24 cellular contexts compared by ENCODE assay signal in the genomic region with DNA sequence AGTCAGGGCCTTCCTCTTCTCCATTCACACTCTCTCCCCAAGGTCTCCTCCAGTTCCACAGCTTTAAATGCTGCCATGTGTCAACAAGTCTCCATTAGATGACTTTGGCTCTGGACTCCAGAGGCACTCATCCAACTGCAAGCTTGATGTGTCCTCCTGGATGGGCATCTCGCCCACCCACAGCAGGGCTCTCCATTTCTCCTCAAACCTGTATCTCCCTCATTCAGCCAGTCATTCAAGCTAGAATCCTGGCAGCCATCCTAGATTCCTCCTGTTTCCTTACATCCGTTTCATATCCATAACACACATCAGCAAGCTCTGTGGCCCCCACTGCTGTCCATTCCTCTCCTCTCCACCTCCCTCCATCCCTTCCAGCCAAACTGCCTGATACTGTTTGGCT.
DNase-seq lines count a peak whose midpoint lies in the region; ATAC-seq and TF ChIP-seq lines count a peak whose summit lies in the region.
"Had no signal": no experiment of that assay in that cellular context is flagged by ENCODE, and none has a peak within 500 bp of the region (broad histone marks: within the 10 kb centered on the region; RNA-seq: fewer than 3 reads in every experiment).

No MANE protein-coding gene starts in this region.

- H3K9me3 Mint-ChIP-seq in central memory CD8-positive, alpha-beta T cell, result no peaks in the 10 kb centered on the region
- peaks cover 9 to 11% of the 10 kb centered on the region in 2 donors for H3K9me3 Mint-ChIP-seq in stimulated activated naive B cell treated with anti-CD40 and anti-IgM and Interleukin-4, amounts not matched to agents 10 μg/mL and 1 μg/mL and 100 μg/mL, for 72 hours
- H3K9me3 Mint-ChIP-seq: activated T-helper 17 cell treated with anti-CD3 and anti-CD28 coated beads, Interleukin-2, amount 50 U/mL, for 72 hours; T-helper 2 cell treated with Interferon-gamma antibody and Interleukin-4, amounts not matched to agents 5 μg/mL and 100 μg/mL, for 36 hours had no signal

- TF ChIP-seq POLR2A in body of pancreas (IDR thresholded peaks at IDR 0.05), result no peak

- TF ChIP-seq CTCF in body of pancreas (IDR thresholded peaks at IDR 0.05), result no peak

- H3K4me1 ChIP-seq in body of pancreas, result no peaks in the 10 kb centered on the region
- H3K4me1 ChIP-seq: Caco-2, HAP-1 had no signal

- no peak overlapping the region for H3K4me3 ChIP-seq in body of pancreas
- H3K4me3 ChIP-seq: HAP-1 had no signal

- H3K27me3 Mint-ChIP-seq in central memory CD8-positive, alpha-beta T cell, result no peaks in the 10 kb centered on the region
- no peaks in the 10 kb centered on the region for H3K27me3 Mint-ChIP-seq in stimulated activated naive B cell treated with anti-CD40 and anti-IgM and Interleukin-4, amounts not matched to agents 10 μg/mL and 1 μg/mL and 100 μg/mL, for 72 hours
- H3K27me3 Mint-ChIP-seq: activated naive CD8-positive, alpha-beta T cell treated with anti-CD3 and anti-CD28 coated beads for 36 hours had no signal

- DNase-seq in DMS 273 (lab: John Stamatoyannopoulos, UW; ENCODE audit: unreplicated experiment) (peak; percentile 9), DMS 273 treated with DMSO at 0.1 percent for 48 hours (lab: John Stamatoyannopoulos, UW) (no peak), NCI-H226 (peak; percentile 55), body of pancreas (no peak)
- DNase-seq in central memory CD8-positive, alpha-beta T cell (ENCODE audit: low spot score in 2 of 2), result no peak
- no peak for DNase-seq in stimulated activated naive B cell treated with anti-CD40 and anti-IgM and Interleukin-4, amounts not matched to agents 10 μg/mL and 1 μg/mL and 100 μg/mL, for 72 hours
- DNase-seq: activated CD4-positive, alpha-beta T cell treated with anti-CD3 and anti-CD28 coated beads, Interleukin-2, amount 50 U/mL, for 1 hour; activated naive CD8-positive, alpha-beta T cell treated with anti-CD3 and anti-CD28 coated beads for 36 hours; Caco-2; dermis blood vessel endothelial cell; NCI-H1694; NCI-H510A treated with DMSO at 0.1 percent for 48 hours; small intestine; stimulated activated CD4-positive, alpha-beta T cell treated with anti-CD3 and anti-CD28 coated beads, Interleukin-2, amount 100 ng/mL, for 24 hours; stimulated activated naive CD4-positive, alpha-beta T cell had no signal

- no peaks in the 10 kb centered on the region for H3K36me3 Mint-ChIP-seq in central memory CD8-positive, alpha-beta T cell (ENCODE audit: insufficient read depth)
- peaks cover 10 to 11% of the 10 kb centered on the region in 2 donors for H3K36me3 Mint-ChIP-seq in stimulated activated naive B cell treated with anti-CD40 and anti-IgM and Interleukin-4, amounts not matched to agents 10 μg/mL and 1 μg/mL and 100 μg/mL, for 72 hours
- H3K36me3 Mint-ChIP-seq: activated naive CD8-positive, alpha-beta T cell treated with anti-CD3 and anti-CD28 coated beads for 36 hours had no signal

- no peak for ATAC-seq in central memory CD8-positive, alpha-beta T cell (replicated peaks; ENCODE audit: extremely low read depth, poor library complexity, severe bottlenecking)
- ATAC-seq in stimulated activated naive B cell treated with anti-CD40 and anti-IgM and Interleukin-4, amounts not matched to agents 10 μg/mL and 1 μg/mL and 100 μg/mL, for 72 hours (replicated peaks), result no peak
- no peak for ATAC-seq in GM18519 (IDR thresholded peaks at IDR 0.05; ENCODE audit: low FRiP score, unreplicated experiment)
- ATAC-seq in HG02981 (IDR thresholded peaks at IDR 0.05; ENCODE audit: unreplicated experiment), result no peak
- ATAC-seq in body of pancreas, result no peak
- ATAC-seq: activated T-helper 17 cell treated with anti-CD3 and anti-CD28 coated beads, Interleukin-2, amount 50 U/mL, for 72 hours; SK-N-SH treated with all-trans-retinoic acid at 6 μM for 48 hours had no signal

- 66 to 68% methylated on average over 2 of the region's 2 CpGs for whole genome bisulfite sequencing in body of pancreas, 2 donors

- no peak overlapping the region for H3K4me3 Mint-ChIP-seq in central memory CD8-positive, alpha-beta T cell
- no peak overlapping the region for H3K4me3 Mint-ChIP-seq in stimulated activated naive B cell treated with anti-CD40 and anti-IgM and Interleukin-4, amounts not matched to agents 10 μg/mL and 1 μg/mL and 100 μg/mL, for 72 hours
- H3K4me3 Mint-ChIP-seq: activated naive CD8-positive, alpha-beta T cell treated with anti-CD3 and anti-CD28 coated beads for 36 hours; activated T-helper 17 cell treated with anti-CD3 and anti-CD28 coated beads, Interleukin-2, amount 50 U/mL, for 72 hours; T-helper 2 cell treated with Interferon-gamma antibody and Interleukin-4, amounts not matched to agents 5 μg/mL and 100 μg/mL, for 36 hours had no signal

- no peak overlapping the region for H3K27ac ChIP-seq in body of pancreas
- H3K27ac ChIP-seq: 22Rv1, RWPE1, VCaP had no signal

- no peaks in the 10 kb centered on the region for H3K9me3 ChIP-seq in body of pancreas
- H3K9me3 ChIP-seq: Caco-2, HAP-1 had no signal

- intact Hi-C loops in body of pancreas (cut with DNase I), result no loop called here

- no peaks in the 10 kb centered on the region for H3K27me3 ChIP-seq in body of pancreas

- H3K4me1 Mint-ChIP-seq in central memory CD8-positive, alpha-beta T cell, result peaks cover 13% of the 10 kb centered on the region
- H3K4me1 Mint-ChIP-seq in stimulated activated naive B cell treated with anti-CD40 and anti-IgM and Interleukin-4, amounts not matched to agents 10 μg/mL and 1 μg/mL and 100 μg/mL, for 72 hours, result peaks cover 56 to 79% of the 10 kb centered on the region in 2 donors

- no peaks in the 10 kb centered on the region for H3K36me3 ChIP-seq in body of pancreas (replicated peaks in 1 of 2; ENCODE audit: insufficient read depth in 1 of 2, low read depth in 2 of 2)
- H3K36me3 ChIP-seq: HAP-1 had no signal

- H3K27ac Mint-ChIP-seq in central memory CD8-positive, alpha-beta T cell (ENCODE audit: low read depth), result peak overlapping the region; percentile 15
- H3K27ac Mint-ChIP-seq in stimulated activated naive B cell treated with anti-CD40 and anti-IgM and Interleukin-4, amounts not matched to agents 10 μg/mL and 1 μg/mL and 100 μg/mL, for 72 hours, result peak overlapping the region; percentile 11
- H3K27ac Mint-ChIP-seq: activated naive CD8-positive, alpha-beta T cell treated with anti-CD3 and anti-CD28 coated beads for 36 hours; activated T-helper 17 cell treated with anti-CD3 and anti-CD28 coated beads, Interleukin-2, amount 50 U/mL, for 72 hours; T-helper 2 cell treated with Interferon-gamma antibody and Interleukin-4, amounts not matched to agents 5 μg/mL and 100 μg/mL, for 36 hours had no signal

Comparison
In these comparisons a context has a peak if more than half of its experiments do, and no peak if none do; other contexts are left out.
1. DNase-seq: peak in DMS 273 (single experiment) and NCI-H226 (single experiment); none in DMS 273 treated with DMSO at 0.1 percent for 48 hours (single experiment), central memory CD8-positive, alpha-beta T cell (0 of 2), stimulated activated naive B cell treated with anti-CD40 and anti-IgM and Interleukin-4, amounts not matched to agents 10 μg/mL and 1 μg/mL and 100 μg/mL, for 72 hours (single experiment) and body of pancreas (0 of 4).